In the genomic region with DNA sequence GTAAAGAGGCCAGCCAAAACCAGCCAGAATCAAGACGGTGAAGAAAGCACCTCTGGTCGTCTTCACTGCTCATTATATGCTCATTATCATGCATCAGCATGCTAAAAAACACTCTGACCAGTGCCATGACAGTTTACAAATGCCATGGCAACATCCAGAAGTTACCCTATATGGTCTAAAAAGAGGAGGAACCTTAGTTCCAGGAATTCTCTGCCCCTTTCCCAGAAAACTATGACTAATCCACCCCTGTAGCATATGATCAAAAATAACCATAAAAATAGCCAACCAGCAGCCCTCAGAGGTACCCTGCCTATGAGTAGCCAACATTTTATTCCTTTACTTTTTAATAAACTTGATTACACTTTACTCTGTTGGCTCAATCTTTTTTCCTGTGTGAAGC, we compare ENCODE assay signal across 27 cellular contexts. TPM values are rescaled to one million over a fixed set of nuclear protein-coding genes. Genes with fewer than 3 reads are reported as not detected.
DNase-seq lines count a peak whose midpoint lies in the region; ATAC-seq and TF ChIP-seq lines count a peak whose summit lies in the region.
"Had no signal": no experiment of that assay in that cellular context is flagged by ENCODE, and none has a peak within 500 bp of the region (broad histone marks: within the 10 kb centered on the region; RNA-seq: fewer than 3 reads in every experiment).

No MANE protein-coding gene starts in this region.

- H3K18ac ChIP-seq in mesenchymal stem cell (ENCODE audit: low read depth in 1 of 2, low read length in 2 of 2): no peak overlapping the region

- no peak for TF ChIP-seq CTCF in AG10803 (conservative IDR thresholded peaks at IDR 0.05; ENCODE audit: low read length)
- TF ChIP-seq CTCF in cardiac fibroblast (IDR thresholded peaks at IDR 0.05; ENCODE audit: low read depth, low read length): no peak
- TF ChIP-seq CTCF in heart left ventricle (IDR thresholded peaks at IDR 0.05): no peak

- H3K23ac ChIP-seq in mesenchymal stem cell (ENCODE audit: low read length in 2 of 2): no peak overlapping the region

- no peak overlapping the region for H2BK12ac ChIP-seq in mesenchymal stem cell (ENCODE audit: low read length in 2 of 2)

- WGBS in mesenchymal stem cell: 63% methylated on average over 2 of the region's 2 CpGs
- WGBS in heart left ventricle, 4 donors: 70 to 79% (median 77%) methylated on average over 2 of the region's 2 CpGs

- peak overlapping the region; percentile 71 for H3K9ac ChIP-seq in mesenchymal stem cell (ENCODE audit: low read length)
- H3K9ac ChIP-seq: BLaER1 had no signal

- H3K4me3 ChIP-seq in AG10803 (ENCODE audit: low read length) (no peak overlapping the region), cardiac fibroblast (replicated peaks in 1 of 2; ENCODE audit: low read depth in 2 of 2, low read length in 2 of 2) (no peak overlapping the region), mesenchymal stem cell (ENCODE audit: insufficient read depth in 1 of 2, low read depth in 1 of 2, low read length in 2 of 2) (no peak overlapping the region), heart left ventricle (no peak overlapping the region)
- H3K4me3 ChIP-seq: A549, ascending aorta, BLaER1, GM12878, lower lobe of right lung had no signal

- no peaks in the 10 kb centered on the region for H3K79me1 ChIP-seq in mesenchymal stem cell (replicated peaks; ENCODE audit: low read length, poor library complexity, severe bottlenecking)

- H3K4ac ChIP-seq in mesenchymal stem cell (ENCODE audit: low read depth in 1 of 2, low read length in 2 of 2): no peak overlapping the region

- no peak overlapping the region for H3K27ac ChIP-seq in mesenchymal stem cell (ENCODE audit: low read length, poor library complexity, severe bottlenecking)
- no peak overlapping the region for H3K27ac ChIP-seq in heart left ventricle
- H3K27ac ChIP-seq: A549, BLaER1, epithelial cell of prostate, lower lobe of right lung had no signal

- H3K9me3 ChIP-seq in mesenchymal stem cell (ENCODE audit: control insufficient read depth, low read length) (peaks cover 11% of the 10 kb centered on the region), heart left ventricle (peaks cover 0 to 21% (median 16%) of the 10 kb centered on the region in 12 donors)

- H3K36me3 ChIP-seq in mesenchymal stem cell (ENCODE audit: control insufficient read depth in 1 of 2, insufficient read depth in 2 of 2, low read depth in 1 of 2, low read length in 2 of 2) (no peaks in the 10 kb centered on the region), heart left ventricle (no peaks in the 10 kb centered on the region)
- H3K36me3 ChIP-seq: ascending aorta, BLaER1, lower lobe of right lung had no signal

- H2BK120ac ChIP-seq in mesenchymal stem cell (ENCODE audit: low read depth, low read length): no peak overlapping the region

- H3K4me2 ChIP-seq in mesenchymal stem cell (ENCODE audit: low read length, poor library complexity, severe bottlenecking): no peak overlapping the region
- H3K4me2 ChIP-seq: A549, BLaER1 had no signal

- peak overlapping the region; percentile 3 for H2AFZ ChIP-seq in mesenchymal stem cell (ENCODE audit: low read depth, low read length)

- peak; percentile 39 for DNase-seq in AG10803 (ENCODE audit: low read depth)
- DNase-seq in M059J (ENCODE audit: low read depth): peak; percentile 34
- DNase-seq in cardiac fibroblast (ENCODE audit: low read depth in 2 of 2): peak; percentile 35 to 79
- DNase-seq in mesenchymal stem cell: peak; percentile 63
- DNase-seq in heart left ventricle: no peak
- DNase-seq in kidney tubule cell (ENCODE audit: low spot score): no peak
- no peak for DNase-seq in SK-N-DZ (ENCODE audit: low spot score)
- DNase-seq: activated CD4-positive, alpha-beta T cell treated with anti-CD3 and anti-CD28 coated beads, Interleukin-2, amount 50 U/mL, for 48 hours; activated CD8-positive, alpha-beta memory T cell treated with anti-CD3 and anti-CD28 coated beads, Interleukin-2, amount 50 U/mL, for 4 hours; Caco-2; cerebellar nuclear complex; DMS79 treated with DMSO at 0.1 percent for 48 hours; HCEC 1CT; Kasumi-1; lower lobe of right lung; NCI-H1092 treated with DMSO at 0.1 percent for 48 hours; NCI-H2029 treated with DMSO at 0.1 percent for 48 hours; stimulated activated naive CD8-positive, alpha-beta T cell treated with anti-CD3 and anti-CD28 coated beads, Interleukin-15, amount 100 ng/mL, for 72 hours; SW 1271 had no signal

- ATAC-seq in heart left ventricle: no peak
- no peak for ATAC-seq in GM21381 (IDR thresholded peaks at IDR 0.05; ENCODE audit: unreplicated experiment)
- ATAC-seq: A549; activated T-helper 17 cell treated with anti-CD3 and anti-CD28 coated beads, Interleukin-2, amount 50 U/mL, for 72 hours; GM12878; lower lobe of right lung; Right ventricle myocardium inferior; stimulated activated naive CD8-positive, alpha-beta T cell treated with anti-CD3 and anti-CD28 coated beads, Interleukin-15, amount 100 ng/mL, for 72 hours had no signal

- no peak overlapping the region for H2BK15ac ChIP-seq in mesenchymal stem cell (ENCODE audit: low read depth, poor library complexity, severe bottlenecking)

- intact Hi-C loops in heart left ventricle (cut with DNase I): no loop called here

- H4K8ac ChIP-seq in mesenchymal stem cell (ENCODE audit: low read length): no peak overlapping the region

- H4K91ac ChIP-seq in mesenchymal stem cell (ENCODE audit: low read length): no peak overlapping the region

- no peak for TF ChIP-seq POLR2A in heart left ventricle (IDR thresholded peaks at IDR 0.05)

- no peak overlapping the region for H2BK5ac ChIP-seq in mesenchymal stem cell (ENCODE audit: low read depth, low read length, poor library complexity, severe bottlenecking)

- H3K27me3 ChIP-seq in mesenchymal stem cell (ENCODE audit: control insufficient read depth in 1 of 2, insufficient read depth in 1 of 2, low read length in 2 of 2) (no peaks in the 10 kb centered on the region), heart left ventricle (no peaks in the 10 kb centered on the region)
- H3K27me3 ChIP-seq: ascending aorta, BLaER1 had no signal

- no peak overlapping the region for H3K14ac ChIP-seq in mesenchymal stem cell (ENCODE audit: low read length in 2 of 2)

- H2AK5ac ChIP-seq in mesenchymal stem cell (ENCODE audit: low read length, severe bottlenecking): no peak overlapping the region

- no peaks in the 10 kb centered on the region for H3K4me1 ChIP-seq in mesenchymal stem cell (ENCODE audit: control insufficient read depth, insufficient read depth, low read depth, low read length)
- H3K4me1 ChIP-seq in heart left ventricle: no peaks in the 10 kb centered on the region
- H3K4me1 ChIP-seq: A549, BLaER1, Caco-2, lower lobe of right lung had no signal

RNA-seq across cellular contexts. Expression of gene PBX1, which starts 34.2 kb away (rescaled TPM):
- total RNA-seq in M059J (2014; rRNA removed; shearing (Covaris generic)): 20.1 and 20.2 TPM in 2 replicates
- polyA plus RNA-seq in mesenchymal stem cell (2013, experiment 1 of 2): 32.7 TPM
- polyA plus RNA-seq in mesenchymal stem cell (2013, experiment 2 of 2): 33.2 TPM
- 10 to 100 TPM; 24.0 to 78.2 (median 59.8) TPM for total RNA-seq in heart left ventricle
- 10 to 100 TPM; 15.2 to 28.7 TPM for polyA plus RNA-seq in heart left ventricle
- polyA plus RNA-seq in SK-N-DZ (2014; cell fraction: cytosol; rRNA removed): 10.4 and 11.3 TPM in 2 replicates
- polyA plus RNA-seq in SK-N-DZ (2014; cell fraction: nucleus; rRNA removed): 6.7 and 6.9 TPM in 2 replicates

Comparison
In these comparisons a context has a peak if more than half of its experiments do, and no peak if none do; other contexts are left out.
1. DNase-seq: peak in AG10803 (single experiment), M059J (single experiment), cardiac fibroblast (2 of 2) and mesenchymal stem cell (single experiment); none in heart left ventricle (0 of 5), kidney tubule cell (single experiment) and SK-N-DZ (single experiment).